ENCODE assay signal across 20 cellular contexts in genomic region chr4:1982124-1983052, GRCh38. TPM values are rescaled to one million over a fixed set of nuclear protein-coding genes. Genes with fewer than 3 reads are reported as not detected.
A peak's percentile ranks its signal among the peaks of the same experiment; 100 is the strongest.
DNase-seq lines count a peak whose midpoint lies in the region; ATAC-seq, FAIRE-seq and TF ChIP-seq lines count a peak whose summit lies in the region.
"Had no signal": no experiment of that assay in that cellular context is flagged by ENCODE, and none has a peak within 500 bp of the region (broad histone marks: within the 10 kb centered on the region; RNA-seq: fewer than 3 reads in every experiment).

No MANE protein-coding gene starts in this region.

- H3K27me3 ChIP-seq in A673 (replicated peaks; ENCODE audit: insufficient read depth, low read depth, low read length, poor library complexity): no peaks in the 10 kb centered on the region
- no peaks in the 10 kb centered on the region for H3K27me3 ChIP-seq in GM23338 (ENCODE audit: insufficient read depth)
- H3K27me3 ChIP-seq in colonic mucosa: no peaks in the 10 kb centered on the region
- H3K27me3 ChIP-seq in pancreas: no peaks in the 10 kb centered on the region
- no peaks in the 10 kb centered on the region for H3K27me3 ChIP-seq in endodermal cell (ENCODE audit: control insufficient read depth, insufficient read depth, low read length, poor library complexity, severe bottlenecking)
- H3K27me3 ChIP-seq: BE2C, gastrocnemius medialis, MG63 had no signal

- DNase-seq in A673 (ENCODE audit: low spot score) (no peak), GM23338 (ENCODE audit: low spot score) (no peak), colonic mucosa (peak; percentile 55), nephron progenitor cell (no peak), NCI-H2029 (lab: John Stamatoyannopoulos, UW) (no peak), pancreas (no peak), endodermal cell (no peak), Kasumi-1 (lab: John Stamatoyannopoulos, UW) (no peak)
- DNase-seq: activated CD4-positive, alpha-beta T cell treated with anti-CD3 and anti-CD28 coated beads for 4 hours; BE2C; caudate nucleus; gastrocnemius medialis; MG63; naive B cell; NCI-H187 treated with DMSO at 0.1 percent for 48 hours; NCI-H510A; retina; stimulated activated CD4-positive, alpha-beta T cell treated with anti-CD3 and anti-CD28 coated beads, Interleukin-2, amount 100 ng/mL, for 24 hours had no signal

- H3K4me1 ChIP-seq in A673 (ENCODE audit: insufficient read depth, low read length, poor library complexity, severe bottlenecking) (peaks cover 7% of the 10 kb centered on the region), GM23338 (ENCODE audit: insufficient read depth) (no peaks in the 10 kb centered on the region), colonic mucosa (no peaks in the 10 kb centered on the region), pancreas (no peaks in the 10 kb centered on the region), endodermal cell (ENCODE audit: control insufficient read depth, insufficient read depth, low read length) (no peaks in the 10 kb centered on the region)
- H3K4me1 ChIP-seq: gastrocnemius medialis had no signal

- no TSS peak for BruUV-seq in A673 (replicated peaks; lab: Mats Ljungman, UMichigan)

- intact Hi-C loops in A673 (cut with micrococcal nuclease; ENCODE audit: unreplicated experiment): no loop called here
- intact Hi-C loops in colonic mucosa (cut with DNase I): no loop called here
- intact Hi-C loops in pancreas (cut with DNase I): no loop called here

- H3K27ac Mint-ChIP-seq in GM23338 (no peak overlapping the region), nephron progenitor cell (peak overlapping the region; percentile 90), endodermal cell (no peak overlapping the region)

- CTCF ChIA-PET in A673 (lab: Charles Lee): no interaction called here

- H4K20me1 ChIP-seq in GM23338 (replicated peaks; ENCODE audit: insufficient read depth): no peaks in the 10 kb centered on the region; the same call in 1 of the 2 replicates

- no peaks in the 10 kb centered on the region for H3K79me2 ChIP-seq in GM23338 (replicated peaks; ENCODE audit: insufficient read depth)

- peak overlapping the region in 1 of 2 donors; percentile 24 for H3K9ac ChIP-seq in colonic mucosa (ENCODE audit: low read depth in 2 of 2, low read length in 2 of 2)
- H3K9ac ChIP-seq in endodermal cell (ENCODE audit: extremely low read depth, low read length, poor library complexity, severe bottlenecking): no peak overlapping the region

- TF ChIP-seq CTCF in A673 (conservative IDR thresholded peaks at IDR 0.05; ENCODE audit: low read depth, low read length): no peak
- no peak for TF ChIP-seq CTCF in GM23338 (conservative IDR thresholded peaks at IDR 0.05; ENCODE audit: low read depth in 2 of 2)
- TF ChIP-seq CTCF in colonic mucosa (IDR thresholded peaks at IDR 0.05): no peak
- TF ChIP-seq CTCF in nephron progenitor cell (IDR thresholded peaks at IDR 0.05): no peak
- no peak for TF ChIP-seq CTCF in pancreas (IDR thresholded peaks at IDR 0.05)
- no peak for TF ChIP-seq CTCF in endodermal cell (conservative IDR thresholded peaks at IDR 0.05)

- no peaks in the 10 kb centered on the region for H3K9me2 ChIP-seq in GM23338 (ENCODE audit: insufficient read depth)

- FAIRE-seq in pancreas (lab: Jason Lieb, UNC): no peak
- FAIRE-seq: H54 had no signal

- peaks cover 2% of the 10 kb centered on the region for H3K27me3 Mint-ChIP-seq in GM23338 (ENCODE audit: insufficient read depth, low read depth, poor library complexity)
- H3K27me3 Mint-ChIP-seq in nephron progenitor cell (ENCODE audit: low read depth, poor library complexity): no peaks in the 10 kb centered on the region
- H3K27me3 Mint-ChIP-seq in endodermal cell (ENCODE audit: insufficient read depth): no peaks in the 10 kb centered on the region
- H3K27me3 Mint-ChIP-seq: naive B cell had no signal

- H3K9me3 Mint-ChIP-seq in GM23338: no peaks in the 10 kb centered on the region
- H3K9me3 Mint-ChIP-seq in nephron progenitor cell: no peaks in the 10 kb centered on the region
- H3K9me3 Mint-ChIP-seq in endodermal cell: no peaks in the 10 kb centered on the region
- H3K9me3 Mint-ChIP-seq: naive B cell had no signal

- H3K4me3 ChIP-seq in A673 (ENCODE audit: low read depth, low read length, poor library complexity, severe bottlenecking): no peak overlapping the region
- H3K4me3 ChIP-seq in GM23338: no peak overlapping the region
- H3K4me3 ChIP-seq in colonic mucosa: no peak overlapping the region
- no peak overlapping the region for H3K4me3 ChIP-seq in pancreas
- H3K4me3 ChIP-seq in endodermal cell (ENCODE audit: low read length): no peak overlapping the region
- H3K4me3 ChIP-seq: gastrocnemius medialis, MG63 had no signal

- POLR2A ChIA-PET in A673 (lab: Charles Lee; ENCODE audit: low non-redundant PET): no interaction called here

- H3K36me3 Mint-ChIP-seq in GM23338 (ENCODE audit: low read depth): peaks cover 49% of the 10 kb centered on the region
- peaks cover 46% of the 10 kb centered on the region for H3K36me3 Mint-ChIP-seq in nephron progenitor cell (ENCODE audit: low read depth)
- peaks cover 44% of the 10 kb centered on the region for H3K36me3 Mint-ChIP-seq in endodermal cell (ENCODE audit: low read depth)

- peaks cover 95% of the 10 kb centered on the region for H3K36me3 ChIP-seq in A673 (ENCODE audit: insufficient read depth, low read length, poor library complexity, severe bottlenecking)
- H3K36me3 ChIP-seq in GM23338 (ENCODE audit: insufficient read depth): no peaks in the 10 kb centered on the region; the same call in 1 of the 2 replicates
- H3K36me3 ChIP-seq in colonic mucosa: peaks cover 9% of the 10 kb centered on the region
- H3K36me3 ChIP-seq in pancreas: peaks cover 8 to 62% (median 33%) of the 10 kb centered on the region in 3 donors
- H3K36me3 ChIP-seq in endodermal cell (ENCODE audit: control insufficient read depth, insufficient read depth, low read length): peaks cover 52% of the 10 kb centered on the region

- 91 to 92% methylated on average over 15 to 16 of the region's 16 CpGs for WGBS in pancreas, 2 donors
- 94% methylated on average over 12 to 16 of the region's 16 CpGs for WGBS in endodermal cell (ENCODE audit: insufficient coverage in 1 of 2, insufficient read length in 1 of 2), 2 experiments

- no peak overlapping the region for H3K4me3 Mint-ChIP-seq in GM23338
- no peak overlapping the region for H3K4me3 Mint-ChIP-seq in nephron progenitor cell
- H3K4me3 Mint-ChIP-seq in endodermal cell: no peak overlapping the region
- H3K4me3 Mint-ChIP-seq: naive B cell had no signal

- no peak for ATAC-seq in GM23338
- no peak for ATAC-seq in pancreas
- ATAC-seq: gastrocnemius medialis, left lobe of liver had no signal

- peaks cover 8% of the 10 kb centered on the region; the same call in 1 of the 2 replicates for H3F3A ChIP-seq in GM23338 (replicated peaks; ENCODE audit: low read depth)

- H3K9me3 ChIP-seq in A673 (ENCODE audit: low read depth, low read length, poor library complexity, severe bottlenecking): no peaks in the 10 kb centered on the region
- H3K9me3 ChIP-seq in colonic mucosa: no peaks in the 10 kb centered on the region
- H3K9me3 ChIP-seq in pancreas: no peaks in the 10 kb centered on the region
- no peaks in the 10 kb centered on the region for H3K9me3 ChIP-seq in endodermal cell (ENCODE audit: control insufficient read depth, low read length)
- H3K9me3 ChIP-seq: BE2C, gastrocnemius medialis, MG63 had no signal

- H3K4me2 ChIP-seq in GM23338: no peak overlapping the region

- no peak overlapping the region for H2AFZ ChIP-seq in GM23338

- H3K27ac ChIP-seq in A673 (ENCODE audit: low read depth, low read length, poor library complexity, severe bottlenecking) (peak overlapping the region; percentile 12), GM23338 (ENCODE audit: low read depth) (peak overlapping the region; percentile 28; the same call in 1 of the 2 replicates), colonic mucosa (peak overlapping the region; percentile 53), pancreas (no peak overlapping the region), endodermal cell (ENCODE audit: low read depth, low read length) (no peak overlapping the region)
- H3K27ac ChIP-seq: gastrocnemius medialis had no signal

- H3K4me1 Mint-ChIP-seq in GM23338: peaks cover 4% of the 10 kb centered on the region; the same call in 2 of the 3 replicates
- peaks cover 3% of the 10 kb centered on the region for H3K4me1 Mint-ChIP-seq in nephron progenitor cell
- H3K4me1 Mint-ChIP-seq in endodermal cell: no peaks in the 10 kb centered on the region
- H3K4me1 Mint-ChIP-seq: naive B cell had no signal

TF ChIP-seq in GM23338, 12 proteins besides CTCF, POLR2A, EP300 and RAD21 (continues in another document):
- TF ChIP-seq POLR2AphosphoS5 (IDR thresholded peaks at IDR 0.05; ENCODE audit: low read depth) (no peak), NANOG (IDR thresholded peaks at IDR 0.05; ENCODE audit: borderline replicate concordance) (no peak), ZNF331 (CRISPR knock-in tag; IDR thresholded peaks at IDR 0.05; ENCODE audit: low read depth) (no peak), EZH2 (IDR thresholded peaks at IDR 0.05; ENCODE audit: low read depth, unreplicated experiment) (no peak), STAT1 (IDR thresholded peaks at IDR 0.05; ENCODE audit: unreplicated experiment) (no peak), CREB1 (CRISPR knock-in tag; IDR thresholded peaks at IDR 0.05; ENCODE audit: low read depth) (no peak), ZNF114 (CRISPR knock-in tag; IDR thresholded peaks at IDR 0.05) (no peak), JUNB (IDR thresholded peaks at IDR 0.05; ENCODE audit: unreplicated experiment) (no peak)

RNA-seq across cellular contexts. Expression of gene NELFA, which starts 26.4 kb away (rescaled TPM):
- total RNA-seq in A673 (2021): 58.3 and 59.3 TPM in 2 replicates
- 60.8 and 62.8 TPM in 2 replicates for total RNA-seq in GM23338 (2014; rRNA removed; shearing (Covaris generic))
- polyA plus RNA-seq in GM23338 (2016; fragmentation: Nextera tagmentation; extraction: Ambion mirVana): 62.2 and 63.3 TPM in 2 replicates
- 10 to 100 TPM; 25.7 to 41.5 TPM for total RNA-seq in colonic mucosa
- 10 to 100 TPM; 13.6 to 21.6 (median 16.7) TPM for total RNA-seq in pancreas
- polyA plus RNA-seq in pancreas: 10 to 100 TPM; 28.4 to 30.9 TPM
- total RNA-seq in endodermal cell: 10 to 100 TPM; 54.8 to 60.1 TPM
- 43.8 TPM for polyA plus RNA-seq in endodermal cell (2013, experiment 1 of 2)
- polyA plus RNA-seq in endodermal cell (2013, experiment 2 of 2): 43.0 TPM

Comparison
In these comparisons a context has a peak if more than half of its experiments do, and no peak if none do; other contexts are left out.
1. H3K27ac ChIP-seq: peak in A673 (single experiment), GM23338 (single experiment) and colonic mucosa (single experiment); none in pancreas (0 of 4) and endodermal cell (single experiment).